Comparison of ENCODE assay signal across 14 cellular contexts in the genomic region with DNA sequence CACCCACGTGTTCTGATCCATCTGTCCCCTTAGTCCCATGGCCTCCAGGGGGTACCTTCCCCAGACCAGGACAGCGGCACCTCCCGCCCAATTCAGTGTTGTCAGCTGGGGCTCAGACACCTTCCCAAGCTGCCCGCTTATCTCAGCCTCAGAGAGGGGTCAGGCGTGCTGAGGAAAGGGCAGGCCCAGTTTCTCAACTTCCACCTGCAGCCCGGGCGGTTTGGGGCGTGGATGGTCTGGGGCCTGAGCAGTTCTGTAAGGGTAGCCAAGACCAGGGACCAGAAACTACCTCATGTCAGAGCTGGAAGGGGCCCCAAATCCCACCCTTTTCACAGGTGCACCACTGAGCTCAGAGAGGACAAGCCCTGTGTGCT. TPM values are rescaled to one million over a fixed set of nuclear protein-coding genes. Genes with fewer than 3 reads are reported as not detected.
A peak's percentile ranks its signal among the peaks of the same experiment; 100 is the strongest.
DNase-seq lines count a peak whose midpoint lies in the region; ATAC-seq and TF ChIP-seq lines count a peak whose summit lies in the region.
"Had no signal": no experiment of that assay in that cellular context is flagged by ENCODE, and none has a peak within 500 bp of the region (broad histone marks: within the 10 kb centered on the region; RNA-seq: fewer than 3 reads in every experiment).

No MANE protein-coding gene starts in this region.

- POLR2A ChIA-PET in HEK293 (lab: Yijun Ruan, JAX), result interaction anchor here (0.9 to 1.6 kb wide), 2 partner anchors 15 to 66 kb away, joined by 4 read pairs; a partner anchor contains a TSS

- peak overlapping the region; percentile 12; the same call in 1 of the 2 replicates for H3K27ac ChIP-seq in HEK293 (ENCODE audit: extremely low read depth, low read depth, low read length)
- peak overlapping the region; percentile 72 for H3K27ac ChIP-seq in mammary epithelial cell (ENCODE audit: insufficient read depth, low read depth, low read length)
- peak overlapping the region; percentile 42 for H3K27ac ChIP-seq in layer of hippocampus (ENCODE audit: low read depth, low read length)
- peak overlapping the region; percentile 96 for H3K27ac ChIP-seq in smooth muscle cell (ENCODE audit: low read depth)

- H3K4me3 ChIP-seq in HEK293 (ENCODE audit: low read depth, low read length), result no peak overlapping the region
- H3K4me3 ChIP-seq in mammary epithelial cell (replicated peaks in 1 of 3; ENCODE audit: insufficient read depth in 1 of 3, low read depth in 2 of 3, low read length in 3 of 3), result no peak overlapping the region
- H3K4me3 ChIP-seq in smooth muscle cell, result no peak overlapping the region
- H3K4me3 ChIP-seq: GM12878 had no signal

- intact Hi-C loops in mammary epithelial cell (cut with micrococcal nuclease), result loop anchor here (2.0 kb wide), 1 partner anchor 24 kb away; no protein-coding TSS in a partner anchor

- H3K27me3 ChIP-seq in mammary epithelial cell (ENCODE audit: insufficient read depth, low read length) (no peaks in the 10 kb centered on the region), layer of hippocampus (ENCODE audit: control insufficient read depth, insufficient read depth, low read length) (no peaks in the 10 kb centered on the region), smooth muscle cell (ENCODE audit: low read depth) (no peaks in the 10 kb centered on the region)

- H4K20me1 ChIP-seq in mammary epithelial cell (ENCODE audit: insufficient read depth, low read length), result no peaks in the 10 kb centered on the region
- no peaks in the 10 kb centered on the region for H4K20me1 ChIP-seq in smooth muscle cell (ENCODE audit: low read depth)

- H2AFZ ChIP-seq in mammary epithelial cell (ENCODE audit: low read depth, low read length) (peak overlapping the region; percentile 51), smooth muscle cell (ENCODE audit: low read depth) (no peak overlapping the region)

- CTCF ChIA-PET in HEK293 (lab: Yijun Ruan, JAX), result interaction anchor here (0.7 to 6.2 kb wide), 6 partner anchors 8 to 207 kb away, joined by 3 to 36 read pairs (median 8); a partner anchor contains a TSS
- CTCF ChIA-PET in mammary epithelial cell (lab: Charles Lee; ENCODE audit: low non-redundant PET), result no interaction called here

- H3K4me2 ChIP-seq in mammary epithelial cell (ENCODE audit: insufficient read depth, low read depth, low read length), result peak overlapping the region; percentile 70
- H3K4me2 ChIP-seq in smooth muscle cell, result no peak overlapping the region

- no TSS peak for BruUV-seq in mammary epithelial cell (replicated peaks; lab: Mats Ljungman, UMichigan)

- TF ChIP-seq CTCF in HEK293 (tag by site-specific recombination; IDR thresholded peaks at IDR 0.05) (no peak), mammary epithelial cell (conservative IDR thresholded peaks at IDR 0.05 in 1 of 2, IDR thresholded peaks at IDR 0.05 in 1 of 2; ENCODE audit: extremely low read depth in 1 of 2, insufficient read depth in 1 of 2, low read depth in 1 of 2, low read length in 2 of 2) (no peak), smooth muscle cell (IDR thresholded peaks at IDR 0.05; ENCODE audit: borderline replicate concordance, insufficient read depth, poor library complexity, severe bottlenecking) (no peak)

- in situ Hi-C loops in mammary epithelial cell (cut with MboI; ENCODE audit: low sequenced_read_pairs in 2 of 2), result no loop called here

- H3F3A ChIP-seq in smooth muscle cell (ENCODE audit: low read depth), result peaks cover 19% of the 10 kb centered on the region

- H3K9ac ChIP-seq in mammary epithelial cell (ENCODE audit: insufficient read depth, low read length) (no peak overlapping the region), smooth muscle cell (ENCODE audit: low read depth) (no peak overlapping the region)

- ATAC-seq in GM18907 (IDR thresholded peaks at IDR 0.05; ENCODE audit: unreplicated experiment) (no peak), GM19467 (IDR thresholded peaks at IDR 0.05; ENCODE audit: unreplicated experiment) (no peak)
- ATAC-seq: GM12878 had no signal

- no peaks in the 10 kb centered on the region for H3K9me3 ChIP-seq in HEK293 (ENCODE audit: control insufficient read depth, insufficient read depth, low read depth, low read length)
- H3K9me3 ChIP-seq in mammary epithelial cell (replicated peaks; ENCODE audit: insufficient read depth, low read length), result no peaks in the 10 kb centered on the region
- no peaks in the 10 kb centered on the region for H3K9me3 ChIP-seq in smooth muscle cell (replicated peaks; ENCODE audit: low read depth)

- H3K36me3 ChIP-seq in HEK293 (ENCODE audit: control insufficient read depth in 2 of 2, insufficient read depth in 1 of 2, low read length in 2 of 2), result 0 out of 3 replicates have a peak, but pooled peaks cover 0 to 4% of the 10 kb centered on the region in 2 experiments
- H3K36me3 ChIP-seq in mammary epithelial cell (ENCODE audit: insufficient read depth, low read length), result no peaks in the 10 kb centered on the region
- no peaks in the 10 kb centered on the region for H3K36me3 ChIP-seq in smooth muscle cell (ENCODE audit: low read depth)

- dilution Hi-C loops in mammary epithelial cell (cut with HindIII; ENCODE audit: low sequenced_read_pairs), result loop anchor here (10.0 kb wide), 1 partner anchor 158 kb away; no protein-coding TSS in a partner anchor

- peaks cover 95% of the 10 kb centered on the region for H3K79me2 ChIP-seq in mammary epithelial cell (ENCODE audit: insufficient read depth, low read length)
- peaks cover 68% of the 10 kb centered on the region for H3K79me2 ChIP-seq in smooth muscle cell (ENCODE audit: low read depth)

- DNase-seq in mammary epithelial cell, result no peak
- DNase-seq in smooth muscle cell (lab: John Stamatoyannopoulos, UW; ENCODE audit: unreplicated experiment), result no peak
- no peak for DNase-seq in activated CD8-positive, alpha-beta memory T cell treated with anti-CD3 and anti-CD28 coated beads, Interleukin-2, amount 50 U/mL, for 4 hours
- DNase-seq in COLO829 (ENCODE audit: low spot score), result no peak
- DNase-seq: DMS79; NCI-H1417; NCI-H69; SHP77 treated with DMSO at 0.1 percent for 48 hours; stimulated activated CD8-positive, alpha-beta memory T cell treated with anti-CD3 and anti-CD28 coated beads, Interleukin-4, amount 100 ng/mL, for 48 hours had no signal

- H3K4me1 ChIP-seq in HEK293 (ENCODE audit: control insufficient read depth, insufficient read depth, low read length), result peaks cover 7% of the 10 kb centered on the region
- peaks cover 75% of the 10 kb centered on the region for H3K4me1 ChIP-seq in mammary epithelial cell (ENCODE audit: insufficient read depth, low read length)
- H3K4me1 ChIP-seq in smooth muscle cell (ENCODE audit: low read depth), result peaks cover 20% of the 10 kb centered on the region

- 50% methylated on average over 5 of the region's 8 CpGs for WGBS in mammary epithelial cell (ENCODE audit: low coverage, missing lambda C conversion rate)
- WGBS in smooth muscle cell (ENCODE audit: low lambda C conversion rate), result 87% methylated on average over 8 of the region's 8 CpGs

TF ChIP-seq in HEK293, 187 proteins besides CTCF, POLR2A, EP300 and RAD21:
- TF ChIP-seq ZNF76 (tag by site-specific recombination; IDR thresholded peaks at IDR 0.05; ENCODE audit: borderline replicate concordance, low read depth), result no peak

RNA-seq across cellular contexts. Expression of a gene that starts 5.1 kb away (rescaled TPM):
- 100 to 1,000 TPM in 1 of 2 donors, 10 to 100 TPM in 1; 79.4 to 185 TPM for total RNA-seq in mammary epithelial cell
- 171 TPM for polyA plus RNA-seq in mammary epithelial cell
- polyA minus RNA-seq in mammary epithelial cell, result 166 TPM
- 24.0 and 43.3 TPM in 2 replicates for total RNA-seq in smooth muscle cell
- polyA plus RNA-seq in smooth muscle cell, result 33.4 and 33.7 TPM in 2 replicates

RNA-seq across cellular contexts. Expression of a gene that starts 8.3 kb away (rescaled TPM):
- total RNA-seq in mammary epithelial cell, result 1 to 10 TPM; 6.5 to 8.1 TPM
- polyA plus RNA-seq in mammary epithelial cell, result 3.1 TPM
- 3.4 TPM for polyA minus RNA-seq in mammary epithelial cell
- total RNA-seq in smooth muscle cell, result 0.49 and 4.6 TPM in 2 replicates
- 5.0 and 5.9 TPM in 2 replicates for polyA plus RNA-seq in smooth muscle cell

RNA-seq across cellular contexts. Expression of a gene that starts 21.1 kb away (rescaled TPM):
- total RNA-seq in mammary epithelial cell (10 to 100 TPM; 20.5 to 35.2 TPM), smooth muscle cell (9.3 and 13.7 TPM in 2 replicates)
- polyA plus RNA-seq in mammary epithelial cell (16.7 TPM), smooth muscle cell (9.4 TPM in 2 replicates)
- polyA minus RNA-seq in mammary epithelial cell, result 12.4 TPM

RNA-seq across cellular contexts. Expression of a gene that starts 34.5 kb away (rescaled TPM):
- total RNA-seq in mammary epithelial cell, result 1 to 10 TPM; 2.8 to 7.7 TPM
- polyA plus RNA-seq in mammary epithelial cell, result 4.0 TPM
- not detected for polyA minus RNA-seq in mammary epithelial cell
- total RNA-seq in smooth muscle cell, result 3.4 TPM in 2 replicates
- polyA plus RNA-seq in smooth muscle cell, result 6.1 and 6.8 TPM in 2 replicates

Comparison
In these comparisons a context has a peak if more than half of its experiments do, and no peak if none do; other contexts are left out.
1. H3K27ac ChIP-seq: peak in every context shown above with its lines; median percentile 96 in smooth muscle cell; 72 in mammary epithelial cell; 42 in layer of hippocampus; 12 in HEK293.